26 cellular contexts compared by ENCODE assay signal in genomic region chr11:62146476-62147200, GRCh38. TPM values are rescaled to one million over a fixed set of nuclear protein-coding genes. Genes with fewer than 3 reads are reported as not detected.
DNase-seq lines count a peak whose midpoint lies in the region; ATAC-seq and TF ChIP-seq lines count a peak whose summit lies in the region.
"Had no signal": no experiment of that assay in that cellular context is flagged by ENCODE, and none has a peak within 500 bp of the region (broad histone marks: within the 10 kb centered on the region; RNA-seq: fewer than 3 reads in every experiment).

No MANE protein-coding gene starts in this region.

- no peak overlapping the region for H2AFZ ChIP-seq in osteoblast (ENCODE audit: low read length)

- H3K27me3 ChIP-seq in right atrium auricular region (no peaks in the 10 kb centered on the region), heart right ventricle (no peaks in the 10 kb centered on the region), osteoblast (ENCODE audit: insufficient read depth, low read length) (no peaks in the 10 kb centered on the region)
- H3K27me3 ChIP-seq: heart left ventricle, MG63, ovary, tibial nerve had no signal

- H3K79me2 ChIP-seq in osteoblast (ENCODE audit: insufficient read depth, low read length): no peaks in the 10 kb centered on the region

- no peaks in the 10 kb centered on the region for H4K20me1 ChIP-seq in osteoblast (ENCODE audit: insufficient read depth, low read length)

- H3K4me1 ChIP-seq in right atrium auricular region (peaks cover 0 to 11% of the 10 kb centered on the region in 2 donors), heart right ventricle (peaks cover 0 to 5% (median 0%) of the 10 kb centered on the region in 9 donors), osteoblast (ENCODE audit: insufficient read depth, low read length) (no peaks in the 10 kb centered on the region)

- H3K36me3 ChIP-seq in right atrium auricular region (peaks cover 26% of the 10 kb centered on the region), heart right ventricle (peaks cover 0 to 99% (median 27%) of the 10 kb centered on the region in 9 donors), osteoblast (ENCODE audit: insufficient read depth, low read length) (peaks cover 54% of the 10 kb centered on the region)
- H3K36me3 ChIP-seq: ovary had no signal

- ATAC-seq in heart right ventricle (no peak), HG03565 (IDR thresholded peaks at IDR 0.05; ENCODE audit: unreplicated experiment) (no peak), GM21576 (IDR thresholded peaks at IDR 0.05; ENCODE audit: unreplicated experiment) (no peak)
- ATAC-seq: heart left ventricle had no signal

- DNase-seq in activated CD4-positive, alpha-beta T cell treated with anti-CD3 and anti-CD28 coated beads for 48 hours: peak; percentile 1
- DNase-seq in activated CD4-positive, alpha-beta T cell treated with anti-CD3 and anti-CD28 coated beads, Interleukin-2, amount 50 U/mL, for 48 hours: no peak
- DNase-seq in right atrium auricular region (ENCODE audit: low spot score) (peak; percentile 46), heart right ventricle (no peak), osteoblast (ENCODE audit: insufficient read length, low spot score, missing footprints) (peak; percentile 34), NCI-H2107 (lab: John Stamatoyannopoulos, UW) (no peak)
- DNase-seq: 8988T; activated naive CD8-positive, alpha-beta T cell treated with anti-CD3 and anti-CD28 coated beads for 36 hours; CD4-positive, alpha-beta T cell; effector CD4-positive, alpha-beta T cell; erythroblast; mesenchymal stem cell; MG63; NCI-H1417; NCI-H2081 treated with DMSO at 0.1 percent for 48 hours; NCI-H82; ovary; stimulated activated CD4-positive, alpha-beta T cell treated with anti-CD3 and anti-CD28 coated beads, Interleukin-4, amount 100 ng/mL, for 24 hours; stimulated activated naive CD4-positive, alpha-beta T cell treated with Interleukin-2 at 50 U/mL for 16 hours had no signal

- H3K4me3 ChIP-seq in right atrium auricular region: no peak overlapping the region
- no peak overlapping the region for H3K4me3 ChIP-seq in heart right ventricle
- no peak overlapping the region for H3K4me3 ChIP-seq in osteoblast (ENCODE audit: insufficient read depth, low read length)
- H3K4me3 ChIP-seq: heart left ventricle, MG63, ovary, tibial nerve had no signal

- H3K27ac ChIP-seq in right atrium auricular region: no peak overlapping the region
- H3K27ac ChIP-seq in heart right ventricle: no peak overlapping the region
- H3K27ac ChIP-seq in osteoblast (ENCODE audit: low read depth, low read length): no peak overlapping the region
- H3K27ac ChIP-seq: heart left ventricle, ovary, tibial nerve, VCaP had no signal

- WGBS in heart right ventricle, 2 donors: 94 to 97% methylated on average over 36 of the region's 36 CpGs

- no peak overlapping the region for H3K4me2 ChIP-seq in osteoblast (ENCODE audit: insufficient read depth, low read length)

- H3K9me3 ChIP-seq in right atrium auricular region (no peaks in the 10 kb centered on the region), heart right ventricle (no peaks in the 10 kb centered on the region), osteoblast (ENCODE audit: low read depth, low read length) (no peaks in the 10 kb centered on the region)
- H3K9me3 ChIP-seq: heart left ventricle, MG63, ovary, tibial nerve had no signal

- no peak for TF ChIP-seq CTCF in right atrium auricular region (IDR thresholded peaks at IDR 0.05)
- no peak for TF ChIP-seq CTCF in heart right ventricle (IDR thresholded peaks at IDR 0.05)
- TF ChIP-seq CTCF in osteoblast (IDR thresholded peaks at IDR 0.05; ENCODE audit: extremely low read depth, low read depth, low read length): no peak

- intact Hi-C loops in heart right ventricle (cut with DNase I): no loop called here

RNA-seq across cellular contexts. Expression of gene INCENP, which starts 22.8 kb away (rescaled TPM):
- total RNA-seq in right atrium auricular region (1 to 10 TPM; 8.1 to 8.5 TPM), heart right ventricle (10 to 100 TPM in 8 of 10 donors, 1 to 10 TPM in 2; 8.2 to 20.0 (median 13.4) TPM), osteoblast (8.7 and 13.8 TPM in 2 replicates)
- polyA plus RNA-seq in heart right ventricle: 1 to 10 TPM; 2.1 to 2.7 TPM

RNA-seq across cellular contexts. Expression of gene SCGB1D1, which starts 43.4 kb away (rescaled TPM):
- total RNA-seq in right atrium auricular region (not detected), heart right ventricle (not detected), osteoblast (not detected in 2 replicates)
- polyA plus RNA-seq in heart right ventricle: not detected
- total RNA-seq: activated naive CD8-positive, alpha-beta T cell treated with anti-CD3 and anti-CD28 coated beads for 36 hours; CD4-positive, alpha-beta T cell; cerebellum; fibroblast of villous mesenchyme; heart left ventricle; ovary; tibial nerve had no signal
- polyA plus RNA-seq: heart left ventricle, ovary had no signal

Comparison
In these comparisons a context has a peak if more than half of its experiments do, and no peak if none do; other contexts are left out.
1. DNase-seq: peak in activated CD4-positive, alpha-beta T cell treated with anti-CD3 and anti-CD28 coated beads for 48 hours (single experiment), right atrium auricular region (single experiment) and osteoblast (single experiment); none in activated CD4-positive, alpha-beta T cell treated with anti-CD3 and anti-CD28 coated beads, Interleukin-2, amount 50 U/mL, for 48 hours (0 of 2), heart right ventricle (0 of 2) and NCI-H2107 (single experiment).